26 cellular contexts compared by ENCODE assay signal in the genomic region with DNA sequence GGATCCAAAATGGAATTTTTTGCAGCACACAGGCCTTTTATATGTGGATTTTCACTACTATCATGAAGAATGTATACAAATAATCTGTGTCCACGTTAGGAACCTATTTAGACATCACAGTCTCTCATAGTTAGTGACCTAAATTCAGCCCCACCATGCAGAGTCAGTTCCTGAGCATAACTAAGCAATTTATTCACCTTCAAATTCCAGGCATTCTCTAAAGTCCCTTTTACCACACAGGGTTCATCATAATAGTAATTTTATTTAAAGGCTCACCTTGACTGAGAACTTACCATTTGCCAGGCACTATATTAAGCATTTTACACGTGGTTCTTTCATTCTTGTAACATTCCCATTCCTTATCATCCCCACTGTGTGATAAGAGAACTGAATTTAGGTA.
"Had no signal": no experiment of that assay in that cellular context is flagged by ENCODE, and none has a peak within 500 bp of the region (broad histone marks: within the 10 kb centered on the region; RNA-seq: fewer than 3 reads in every experiment).

No MANE protein-coding gene starts in this region.

- H3K4me1 Mint-ChIP-seq: memory B cell; naive thymus-derived CD8-positive, alpha-beta T cell; nephron; neural crest cell; stimulated activated effector memory CD8-positive, alpha-beta T cell treated with anti-CD3 and anti-CD28 coated beads, Interleukin-12 subunit alpha, Interleukin-12 subunit beta, amount 100 ng/mL, for 72 hours had no signal

- H3K9me3 ChIP-seq: heart left ventricle, psoas muscle, suprapubic skin, thoracic aorta, tibial artery, upper lobe of right lung had no signal

- H3K4me1 ChIP-seq: parathyroid adenoma, psoas muscle, tibial artery, upper lobe of right lung had no signal

- H3K36me3 ChIP-seq: suprapubic skin, thoracic aorta, tibial artery, upper lobe of right lung had no signal

- H3K27me3 ChIP-seq: heart left ventricle, suprapubic skin, tibial artery, upper lobe of right lung had no signal

- H3K4me3 Mint-ChIP-seq: immature natural killer cell; memory B cell; naive thymus-derived CD8-positive, alpha-beta T cell; nephron; neural crest cell; stimulated activated effector memory CD8-positive, alpha-beta T cell treated with anti-CD3 and anti-CD28 coated beads, Interleukin-12 subunit alpha, Interleukin-12 subunit beta, amount 100 ng/mL, for 72 hours; stimulated activated naive CD8-positive, alpha-beta T cell treated with anti-CD3 and anti-CD28 coated beads, Interleukin-15, Interleukin-2, amounts not matched to agents 100 ng/mL and 50 ng/mL, for 24 hours had no signal

- H3K27ac ChIP-seq: parathyroid adenoma, psoas muscle, skin epidermis, suprapubic skin, thoracic aorta, tibial artery, upper lobe of right lung had no signal

- H3K79me2 ChIP-seq: parathyroid adenoma had no signal

- FAIRE-seq: islet of Langerhans, urothelium cell line had no signal

- DNase-seq: heart left ventricle; hypothalamus; immature natural killer cell; kidney; naive thymus-derived CD8-positive, alpha-beta T cell; nucleus accumbens; psoas muscle; right cardiac atrium; stimulated activated CD4-positive, alpha-beta T cell treated with anti-CD3 and anti-CD28 coated beads, Interleukin-12 subunit alpha, Interleukin-12 subunit beta, amount 100 ng/mL, for 4 hours; stimulated activated CD4-positive, alpha-beta T cell treated with anti-CD3 and anti-CD28 coated beads, Interleukin-4, amount 100 ng/mL, for 24 hours; stimulated activated naive CD4-positive, alpha-beta T cell; tibial artery; trophoblast cell; upper lobe of right lung had no signal

- H3K27ac Mint-ChIP-seq: immature natural killer cell; memory B cell; naive thymus-derived CD8-positive, alpha-beta T cell; nephron; stimulated activated effector memory CD8-positive, alpha-beta T cell treated with anti-CD3 and anti-CD28 coated beads, Interleukin-12 subunit alpha, Interleukin-12 subunit beta, amount 100 ng/mL, for 72 hours; stimulated activated naive CD8-positive, alpha-beta T cell treated with anti-CD3 and anti-CD28 coated beads, Interleukin-15, Interleukin-2, amounts not matched to agents 100 ng/mL and 50 ng/mL, for 24 hours had no signal

- H3K9ac ChIP-seq: parathyroid adenoma had no signal

- H3K9me3 Mint-ChIP-seq: immature natural killer cell; memory B cell; naive thymus-derived CD8-positive, alpha-beta T cell; nephron; neural crest cell; stimulated activated effector memory CD8-positive, alpha-beta T cell treated with anti-CD3 and anti-CD28 coated beads, Interleukin-12 subunit alpha, Interleukin-12 subunit beta, amount 100 ng/mL, for 72 hours; stimulated activated naive CD8-positive, alpha-beta T cell treated with anti-CD3 and anti-CD28 coated beads, Interleukin-15, Interleukin-2, amounts not matched to agents 100 ng/mL and 50 ng/mL, for 24 hours had no signal

- ATAC-seq: heart left ventricle; naive thymus-derived CD8-positive, alpha-beta T cell; psoas muscle; right cardiac atrium; sciatic nerve; stimulated activated effector memory CD8-positive, alpha-beta T cell treated with anti-CD3 and anti-CD28 coated beads, Interleukin-12 subunit alpha, Interleukin-12 subunit beta, amount 100 ng/mL, for 72 hours; upper lobe of right lung had no signal

- H3K27me3 Mint-ChIP-seq: memory B cell had no signal

- H3K36me3 Mint-ChIP-seq: memory B cell; naive thymus-derived CD8-positive, alpha-beta T cell; stimulated activated effector memory CD8-positive, alpha-beta T cell treated with anti-CD3 and anti-CD28 coated beads, Interleukin-12 subunit alpha, Interleukin-12 subunit beta, amount 100 ng/mL, for 72 hours had no signal

- H2AFZ ChIP-seq: parathyroid adenoma had no signal

- H3K4me3 ChIP-seq: heart left ventricle, psoas muscle, skin epidermis, suprapubic skin, thoracic aorta, tibial artery, upper lobe of right lung had no signal
